ENCODE assay signal across 14 cellular contexts in genomic region chr1:116553386-116554115, GRCh38. TPM values are rescaled to one million over a fixed set of nuclear protein-coding genes. Genes with fewer than 3 reads are reported as not detected.
DNase-seq lines count a peak whose midpoint lies in the region; ATAC-seq and TF ChIP-seq lines count a peak whose summit lies in the region.
"Had no signal": no experiment of that assay in that cellular context is flagged by ENCODE, and none has a peak within 500 bp of the region (broad histone marks: within the 10 kb centered on the region; RNA-seq: fewer than 3 reads in every experiment).

No MANE protein-coding gene starts in this region.

- H2AFZ ChIP-seq in IMR-90 (replicated peaks; ENCODE audit: low read length, poor library complexity) (peak overlapping the region; percentile 56), mammary epithelial cell (ENCODE audit: low read depth, low read length) (peak overlapping the region; percentile 74)

- no peak overlapping the region for H3K56ac ChIP-seq in IMR-90 (ENCODE audit: extremely low read depth, insufficient read depth, low read length)

- no peaks in the 10 kb centered on the region for H3K36me3 Mint-ChIP-seq in naive B cell
- no peaks in the 10 kb centered on the region for H3K36me3 Mint-ChIP-seq in activated naive CD4-positive, alpha-beta T cell treated with anti-CD3 and anti-CD28 coated beads for 36 hours (ENCODE audit: low read depth)

- no peak overlapping the region for H3K27ac ChIP-seq in IMR-90 (ENCODE audit: insufficient read depth, low read length)
- peak overlapping the region; percentile 85 for H3K27ac ChIP-seq in mammary epithelial cell (ENCODE audit: insufficient read depth, low read depth, low read length)
- H3K27ac ChIP-seq: 22Rv1, left ventricle myocardium inferior, spleen had no signal

- no CpG with 5 or more reads among the region's 1 CpG for WGBS in IMR-90 (ENCODE audit: extremely low coverage in 2 of 2, insufficient read length in 1 of 2), 2 experiments
- 63% methylated on average over 1 of the region's 1 CpG for WGBS in mammary epithelial cell (ENCODE audit: low coverage, missing lambda C conversion rate)

- peaks cover 38 to 45% (median 42%) of the 10 kb centered on the region in 3 donors for H3K4me1 Mint-ChIP-seq in naive B cell
- H3K4me1 Mint-ChIP-seq in activated naive CD4-positive, alpha-beta T cell treated with anti-CD3 and anti-CD28 coated beads for 36 hours (ENCODE audit: low read depth), result peaks cover 46% of the 10 kb centered on the region

- H3K18ac ChIP-seq in IMR-90 (ENCODE audit: low read depth, low read length), result no peak overlapping the region

- BruUV-seq in IMR-90 (replicated peaks; lab: Mats Ljungman, UMichigan), result no TSS peak
- BruUV-seq in mammary epithelial cell (replicated peaks; lab: Mats Ljungman, UMichigan), result TSS peak; percentile 37

- POLR2A ChIA-PET in IMR-90 (lab: Charles Lee; ENCODE audit: unreplicated experiment), result no interaction called here

- H2BK5ac ChIP-seq in IMR-90 (ENCODE audit: low read depth, low read length, poor library complexity, severe bottlenecking), result no peak overlapping the region

- TF ChIP-seq CTCF in IMR-90 (conservative IDR thresholded peaks at IDR 0.05; ENCODE audit: low read depth, low read length) (no peak), mammary epithelial cell (conservative IDR thresholded peaks at IDR 0.05 in 1 of 2, IDR thresholded peaks at IDR 0.05 in 1 of 2; ENCODE audit: extremely low read depth in 1 of 2, insufficient read depth in 1 of 2, low read depth in 1 of 2, low read length in 2 of 2) (no peak), omental fat pad (IDR thresholded peaks at IDR 0.05) (no peak)

- DNase-seq in DMS53 (lab: John Stamatoyannopoulos, UW) (peak; percentile 3), DMS53 treated with DMSO at 0.1 percent for 48 hours (lab: John Stamatoyannopoulos, UW; ENCODE audit: unreplicated experiment) (no peak), IMR-90 (no peak), mammary epithelial cell (peak; percentile 83), naive B cell (no peak), omental fat pad (ENCODE audit: low spot score) (no peak)
- no peak for DNase-seq in activated naive CD4-positive, alpha-beta T cell treated with anti-CD3 and anti-CD28 coated beads for 36 hours
- DNase-seq: dermis blood vessel endothelial cell, Karpas-422, left ventricle myocardium inferior, spleen, trophoblast cell had no signal

- H3K4me2 ChIP-seq in IMR-90 (ENCODE audit: low read depth, low read length) (no peak overlapping the region), mammary epithelial cell (ENCODE audit: insufficient read depth, low read depth, low read length) (peak overlapping the region; percentile 81)

- ATAC-seq in IMR-90 (ENCODE audit: low read depth) (no peak), naive B cell (ENCODE audit: low read depth in 2 of 2) (no peak), HG03354 (IDR thresholded peaks at IDR 0.05; ENCODE audit: poor library complexity, severe bottlenecking, unreplicated experiment) (no peak), omental fat pad (ENCODE audit: low FRiP score) (no peak)

- peaks cover 75% of the 10 kb centered on the region for H3K79me2 ChIP-seq in mammary epithelial cell (ENCODE audit: insufficient read depth, low read length)

- no peak overlapping the region for H4K91ac ChIP-seq in IMR-90 (ENCODE audit: insufficient read depth, low read depth, low read length)

- no peak overlapping the region for H2BK15ac ChIP-seq in IMR-90 (ENCODE audit: low read depth, low read length)

- H3K4ac ChIP-seq in IMR-90 (ENCODE audit: low read depth, low read length), result no peak overlapping the region

- H3K9me3 Mint-ChIP-seq in naive B cell, result no peaks in the 10 kb centered on the region
- H3K9me3 Mint-ChIP-seq in activated naive CD4-positive, alpha-beta T cell treated with anti-CD3 and anti-CD28 coated beads for 36 hours, result no peaks in the 10 kb centered on the region

- dilution Hi-C loops in IMR-90 (cut with HindIII; ENCODE audit: low sequenced_read_pairs, unreplicated experiment) (no loop called here), mammary epithelial cell (cut with HindIII; ENCODE audit: low sequenced_read_pairs) (no loop called here)

- no peaks in the 10 kb centered on the region for H3K27me3 Mint-ChIP-seq in naive B cell
- no peaks in the 10 kb centered on the region for H3K27me3 Mint-ChIP-seq in activated naive CD4-positive, alpha-beta T cell treated with anti-CD3 and anti-CD28 coated beads for 36 hours (ENCODE audit: low read depth)

- H3K4me1 ChIP-seq in IMR-90 (ENCODE audit: control insufficient read depth, insufficient read depth, low read length) (no peaks in the 10 kb centered on the region), mammary epithelial cell (ENCODE audit: insufficient read depth, low read length) (peaks cover 45% of the 10 kb centered on the region)

- no peak for TF ChIP-seq RAD21 in IMR-90 (IDR thresholded peaks at IDR 0.05; ENCODE audit: low read length)

- H3K9ac ChIP-seq in IMR-90 (ENCODE audit: low read depth, low read length) (no peak overlapping the region), mammary epithelial cell (ENCODE audit: insufficient read depth, low read length) (peak overlapping the region; percentile 68)

- H3K4me3 Mint-ChIP-seq in naive B cell, result peak overlapping the region in 1 of 8 donors; percentile 51
- no peak overlapping the region for H3K4me3 Mint-ChIP-seq in activated naive CD4-positive, alpha-beta T cell treated with anti-CD3 and anti-CD28 coated beads for 36 hours

- H4K8ac ChIP-seq in IMR-90 (ENCODE audit: low read depth in 2 of 2, low read length in 2 of 2), result no peak overlapping the region

- no peak overlapping the region for H2AK9ac ChIP-seq in IMR-90 (replicated peaks; ENCODE audit: low read depth, low read length, poor library complexity)

- no peak overlapping the region for H2AK5ac ChIP-seq in IMR-90 (ENCODE audit: low read depth, low read length)

- H3K79me1 ChIP-seq in IMR-90 (ENCODE audit: low read depth in 1 of 2, low read length in 2 of 2), result no peaks in the 10 kb centered on the region

- H2BK20ac ChIP-seq in IMR-90 (ENCODE audit: low read depth, low read length), result no peak overlapping the region

- H2BK120ac ChIP-seq in IMR-90 (ENCODE audit: low read depth, low read length), result no peak overlapping the region

- peak overlapping the region in 4 of 6 donors; percentile 21 to 96 (median 63) for H3K27ac Mint-ChIP-seq in naive B cell
- no peak overlapping the region for H3K27ac Mint-ChIP-seq in activated naive CD4-positive, alpha-beta T cell treated with anti-CD3 and anti-CD28 coated beads for 36 hours

- H3K27me3 ChIP-seq in IMR-90 (ENCODE audit: control insufficient read depth, insufficient read depth, low read length) (no peaks in the 10 kb centered on the region), mammary epithelial cell (ENCODE audit: insufficient read depth, low read length) (no peaks in the 10 kb centered on the region)
- H3K27me3 ChIP-seq: spleen had no signal

- H3K36me3 ChIP-seq in IMR-90 (ENCODE audit: control insufficient read depth, insufficient read depth, low read length) (no peaks in the 10 kb centered on the region), mammary epithelial cell (ENCODE audit: insufficient read depth, low read length) (no peaks in the 10 kb centered on the region)
- H3K36me3 ChIP-seq: left ventricle myocardium inferior, spleen had no signal

- no peaks in the 10 kb centered on the region; the same call in 1 of the 2 replicates for H3K9me1 ChIP-seq in IMR-90 (ENCODE audit: insufficient read depth, low read length)

- intact Hi-C loops in IMR-90 (cut with micrococcal nuclease), result no loop called here
- intact Hi-C loops in mammary epithelial cell (cut with micrococcal nuclease), result loop anchor here (2.0 kb wide), 1 partner anchor 15 kb away; no protein-coding TSS in a partner anchor
- intact Hi-C loops in activated naive CD4-positive, alpha-beta T cell treated with anti-CD3 and anti-CD28 coated beads for 36 hours (cut with micrococcal nuclease), result no loop called here

- no peak overlapping the region for H4K5ac ChIP-seq in IMR-90 (ENCODE audit: low read depth, low read length)

- CTCF ChIA-PET in IMR-90 (lab: Yijun Ruan, JAX) (no interaction called here), mammary epithelial cell (lab: Charles Lee; ENCODE audit: low non-redundant PET) (no interaction called here)
- CTCF ChIA-PET in activated naive CD4-positive, alpha-beta T cell treated with anti-CD3 and anti-CD28 coated beads for 36 hours (lab: Charles Lee), result no interaction called here

- no peak overlapping the region for H3K14ac ChIP-seq in IMR-90 (replicated peaks; ENCODE audit: low read depth, low read length)

- H3K9me3 ChIP-seq in IMR-90 (ENCODE audit: control insufficient read depth, insufficient read depth, low read length), result no peaks in the 10 kb centered on the region
- no peaks in the 10 kb centered on the region for H3K9me3 ChIP-seq in mammary epithelial cell (replicated peaks; ENCODE audit: insufficient read depth, low read length)
- H3K9me3 ChIP-seq: left ventricle myocardium inferior, spleen had no signal

- no peak for TF ChIP-seq POLR2A in IMR-90 (IDR thresholded peaks at IDR 0.05; ENCODE audit: low read depth, low read length)

- no peaks in the 10 kb centered on the region for H4K20me1 ChIP-seq in IMR-90 (ENCODE audit: insufficient read depth, low read length)
- H4K20me1 ChIP-seq in mammary epithelial cell (ENCODE audit: insufficient read depth, low read length), result no peaks in the 10 kb centered on the region

- no peak overlapping the region for H3K4me3 ChIP-seq in IMR-90 (ENCODE audit: insufficient read depth, low read depth, low read length)
- H3K4me3 ChIP-seq in mammary epithelial cell (replicated peaks in 1 of 3; ENCODE audit: insufficient read depth in 1 of 3, low read depth in 2 of 3, low read length in 3 of 3), result peak overlapping the region in 1 of 3 experiments; percentile 14
- H3K4me3 ChIP-seq: left ventricle myocardium inferior, spleen had no signal

- H3K23ac ChIP-seq in IMR-90 (ENCODE audit: low read depth, low read length), result no peak overlapping the region

- in situ Hi-C loops in IMR-90 (cut with MboI; ENCODE audit: low sequenced_read_pairs), result no loop called here
- in situ Hi-C loops in mammary epithelial cell (cut with MboI; ENCODE audit: low sequenced_read_pairs in 2 of 2), result no loop called here

RNA-seq across cellular contexts. Expression of gene CD58, which starts 17.3 kb away (rescaled TPM):
- total RNA-seq in IMR-90 (2012; rRNA removed), result 5.4 and 6.4 TPM in 2 replicates
- 3.8 and 5.7 TPM in 2 replicates for polyA plus RNA-seq in IMR-90 (2012; rRNA removed)
- 1.4 and 1.6 TPM in 2 replicates for polyA plus RNA-seq in IMR-90 (2012; cell fraction: cytosol; rRNA removed)
- polyA plus RNA-seq in IMR-90 (2012; cell fraction: nucleus; rRNA removed; ENCODE audit: low replicate concordance), result 0.54 and 4.5 TPM in 2 replicates
- 10 to 100 TPM; 22.5 to 43.2 TPM for total RNA-seq in mammary epithelial cell
- polyA plus RNA-seq in mammary epithelial cell, result 25.8 TPM
- polyA minus RNA-seq in mammary epithelial cell, result 2.3 TPM
- polyA plus RNA-seq in naive B cell (ENCODE audit: low read depth in 6 of 6), result 10 to 100 TPM in 2 of 6 donors, 1 to 10 TPM in 4; 8.6 to 14.7 (median 9.9) TPM
- total RNA-seq in activated naive CD4-positive, alpha-beta T cell treated with anti-CD3 and anti-CD28 coated beads for 36 hours, result 1 to 10 TPM; 3.9 to 4.2 TPM
- 10 to 100 TPM; 23.8 to 53.4 (median 27.1) TPM for total RNA-seq in omental fat pad

Comparison
In these comparisons a context has a peak if more than half of its experiments do, and no peak if none do; other contexts are left out.
1. DNase-seq: peak in DMS53 (single experiment) and mammary epithelial cell (single experiment); none in DMS53 treated with DMSO at 0.1 percent for 48 hours (single experiment), IMR-90 (single experiment), naive B cell (single experiment), activated naive CD4-positive, alpha-beta T cell treated with anti-CD3 and anti-CD28 coated beads for 36 hours (single experiment) and omental fat pad (single experiment).